In genomic region chr14:30560581-30560980, GRCh38 we compare ENCODE assay signal across 10 cellular contexts. TPM values are rescaled to one million over a fixed set of nuclear protein-coding genes. Genes with fewer than 3 reads are reported as not detected.
DNase-seq lines count a peak whose midpoint lies in the region; ATAC-seq and TF ChIP-seq lines count a peak whose summit lies in the region.
"Had no signal": no experiment of that assay in that cellular context is flagged by ENCODE, and none has a peak within 500 bp of the region (broad histone marks: within the 10 kb centered on the region; RNA-seq: fewer than 3 reads in every experiment).

No MANE protein-coding gene starts in this region.

- H3K36me3 Mint-ChIP-seq in activated naive CD4-positive, alpha-beta T cell treated with anti-CD3 and anti-CD28 coated beads, Interleukin-2, amount 50 U/mL, for 24 hours: peaks cover 5% of the 10 kb centered on the region
- peaks cover 26% of the 10 kb centered on the region for H3K36me3 Mint-ChIP-seq in WTC11
- peaks cover 24% of the 10 kb centered on the region for H3K36me3 Mint-ChIP-seq in type B pancreatic cell

- CTCF ChIA-PET in WTC11 (lab: Charles Lee): no interaction called here

- no peaks in the 10 kb centered on the region for H3K27me3 ChIP-seq in foreskin keratinocyte
- H3K27me3 ChIP-seq: neutrophil had no signal

- no peak for DNase-seq in activated naive CD4-positive, alpha-beta T cell treated with anti-CD3 and anti-CD28 coated beads, Interleukin-2, amount 50 U/mL, for 16 hours
- no peak for DNase-seq in WTC11 (ENCODE audit: low spot score)
- no peak for DNase-seq in foreskin keratinocyte
- DNase-seq in type B pancreatic cell (ENCODE audit: extremely low spot score, unreplicated experiment): no peak
- no peak for DNase-seq in NCI-H1436 treated with DMSO at 0.1 percent for 48 hours (lab: John Stamatoyannopoulos, UW)
- no peak for DNase-seq in UCSD-AML1 (lab: John Stamatoyannopoulos, UW; ENCODE audit: unreplicated experiment)
- DNase-seq: activated CD4-positive, CD25-positive, alpha-beta regulatory T cell had no signal

- no peaks in the 10 kb centered on the region for H3K27me3 Mint-ChIP-seq in activated naive CD4-positive, alpha-beta T cell treated with anti-CD3 and anti-CD28 coated beads, Interleukin-2, amount 50 U/mL, for 24 hours
- H3K27me3 Mint-ChIP-seq in WTC11 (ENCODE audit: low read depth) (peaks cover 3% of the 10 kb centered on the region; the same call in 1 of the 2 replicates), type B pancreatic cell (no peaks in the 10 kb centered on the region)

- TF ChIP-seq CTCF in WTC11 (IDR thresholded peaks at IDR 0.05) (no peak), foreskin keratinocyte (conservative IDR thresholded peaks at IDR 0.05) (no peak), type B pancreatic cell (conservative IDR thresholded peaks at IDR 0.05) (no peak)

- H3K9me3 Mint-ChIP-seq in activated naive CD4-positive, alpha-beta T cell treated with anti-CD3 and anti-CD28 coated beads, Interleukin-2, amount 50 U/mL, for 24 hours: no peaks in the 10 kb centered on the region
- H3K9me3 Mint-ChIP-seq in WTC11: 0 out of 2 replicates have a peak, but pooled peaks cover 3% of the 10 kb centered on the region
- H3K9me3 Mint-ChIP-seq in type B pancreatic cell: no peaks in the 10 kb centered on the region

- peaks cover 6% of the 10 kb centered on the region for H3K4me1 ChIP-seq in foreskin keratinocyte

- no peak for ATAC-seq in WTC11
- no peak for ATAC-seq in foreskin keratinocyte
- no peak for ATAC-seq in GM19452 (IDR thresholded peaks at IDR 0.05; ENCODE audit: unreplicated experiment)

- peaks cover 45% of the 10 kb centered on the region for H3K4me1 Mint-ChIP-seq in activated naive CD4-positive, alpha-beta T cell treated with anti-CD3 and anti-CD28 coated beads, Interleukin-2, amount 50 U/mL, for 24 hours
- peaks cover 39% of the 10 kb centered on the region for H3K4me1 Mint-ChIP-seq in WTC11
- peaks cover 19% of the 10 kb centered on the region for H3K4me1 Mint-ChIP-seq in type B pancreatic cell (ENCODE audit: unreplicated experiment)

- POLR2A ChIA-PET in WTC11 (lab: Charles Lee): no interaction called here

- peak overlapping the region; percentile 87 for H3K4me3 Mint-ChIP-seq in activated naive CD4-positive, alpha-beta T cell treated with anti-CD3 and anti-CD28 coated beads, Interleukin-2, amount 50 U/mL, for 24 hours
- H3K4me3 Mint-ChIP-seq in WTC11: peak overlapping the region; percentile 99
- H3K4me3 Mint-ChIP-seq in type B pancreatic cell: peak overlapping the region; percentile 86

- H3K27ac Mint-ChIP-seq in activated naive CD4-positive, alpha-beta T cell treated with anti-CD3 and anti-CD28 coated beads, Interleukin-2, amount 50 U/mL, for 24 hours: peak overlapping the region; percentile 11
- peak overlapping the region; percentile 12 for H3K27ac Mint-ChIP-seq in WTC11
- peak overlapping the region; percentile 22 for H3K27ac Mint-ChIP-seq in type B pancreatic cell

- H3K27ac ChIP-seq in foreskin keratinocyte: peak overlapping the region; percentile 81
- H3K27ac ChIP-seq: neutrophil had no signal

TF ChIP-seq in WTC11, 78 proteins besides CTCF, POLR2A, EP300 and RAD21:
- TF ChIP-seq ZNF138 (CRISPR knock-in tag; conservative IDR thresholded peaks at IDR 0.05): no peak
- TF ChIP-seq HMGA2 (CRISPR knock-in tag; IDR thresholded peaks at IDR 0.05): no peak
- no peak for TF ChIP-seq FOXJ3 (CRISPR knock-in tag; IDR thresholded peaks at IDR 0.05; ENCODE audit: borderline replicate concordance)

RNA-seq across cellular contexts. Expression of gene G2E3, which starts 1.6 kb away (rescaled TPM):
- total RNA-seq in WTC11 (2021) (63.1 to 66.2 TPM (median 64.3 TPM) in 3 replicates), foreskin keratinocyte (26.0 and 26.8 TPM in 2 replicates), type B pancreatic cell (ENCODE audit: low replicate concordance) (20.6 and 39.5 TPM in 2 replicates)
- 5.2 and 5.8 TPM in 2 replicates for polyA plus RNA-seq in foreskin keratinocyte
